Comparison of ENCODE assay signal across 8 cellular contexts in genomic region chr10:15725603-15726002, GRCh38. TPM values are rescaled to one million over a fixed set of nuclear protein-coding genes. Genes with fewer than 3 reads are reported as not detected.
DNase-seq lines count a peak whose midpoint lies in the region; ATAC-seq and TF ChIP-seq lines count a peak whose summit lies in the region.

No MANE protein-coding gene starts in this region.

- ATAC-seq in GM21723 (IDR thresholded peaks at IDR 0.05; ENCODE audit: unreplicated experiment) (peak; percentile 57), GM19328 (IDR thresholded peaks at IDR 0.05; ENCODE audit: unreplicated experiment) (no peak)

- H3K79me2 ChIP-seq in parathyroid adenoma: no peaks in the 10 kb centered on the region

- H3K4me3 ChIP-seq in Peyer's patch: no peak overlapping the region
- H3K4me3 ChIP-seq in parathyroid adenoma (ENCODE audit: low read depth, low read length): no peak overlapping the region

- H3K36me3 Mint-ChIP-seq in activated CD4-positive, alpha-beta memory T cell treated with anti-CD3 and anti-CD28 coated beads, Interleukin-2, amount 10 ng/mL, durations not matched to agents 7 days and 5 days (ENCODE audit: low read depth): no peaks in the 10 kb centered on the region

- POLR2A ChIA-PET in activated CD4-positive, alpha-beta memory T cell treated with anti-CD3 and anti-CD28 coated beads, Interleukin-2, amount 10 ng/mL, durations not matched to agents 7 days and 5 days (lab: Charles Lee): no interaction called here

- H3K9ac ChIP-seq in parathyroid adenoma: no peak overlapping the region

- H3K27ac ChIP-seq in Peyer's patch: no peak overlapping the region
- no peak overlapping the region for H3K27ac ChIP-seq in parathyroid adenoma

- no peaks in the 10 kb centered on the region for H3K9me3 ChIP-seq in Peyer's patch
- H3K9me3 ChIP-seq in parathyroid adenoma (ENCODE audit: control insufficient read depth, low read length): no peaks in the 10 kb centered on the region

- H3K27me3 Mint-ChIP-seq in activated CD4-positive, alpha-beta memory T cell treated with anti-CD3 and anti-CD28 coated beads, Interleukin-2, amount 10 ng/mL, durations not matched to agents 7 days and 5 days: peaks cover 25% of the 10 kb centered on the region

- TF ChIP-seq POLR2A in Peyer's patch (IDR thresholded peaks at IDR 0.05): no peak

- H3K27ac Mint-ChIP-seq in activated CD4-positive, alpha-beta memory T cell treated with anti-CD3 and anti-CD28 coated beads, Interleukin-2, amount 10 ng/mL, durations not matched to agents 7 days and 5 days: no peak overlapping the region

- DNase-seq in COR-L47 (lab: John Stamatoyannopoulos, UW) (peak; percentile 1), Peyer's patch (no peak), fibroblast of gingiva (ENCODE audit: low read depth) (peak; percentile 66), DMS153 treated with DMSO at 0.1 percent for 48 hours (lab: John Stamatoyannopoulos, UW; ENCODE audit: unreplicated experiment) (no peak)
- DNase-seq in activated CD4-positive, alpha-beta memory T cell treated with anti-CD3 and anti-CD28 coated beads, Interleukin-2, amount 10 ng/mL, durations not matched to agents 7 days and 5 days: no peak

- no peaks in the 10 kb centered on the region for H3K4me1 ChIP-seq in Peyer's patch
- no peaks in the 10 kb centered on the region for H3K4me1 ChIP-seq in parathyroid adenoma

- H3K4me1 Mint-ChIP-seq in activated CD4-positive, alpha-beta memory T cell treated with anti-CD3 and anti-CD28 coated beads, Interleukin-2, amount 10 ng/mL, durations not matched to agents 7 days and 5 days: no peaks in the 10 kb centered on the region

- H2AFZ ChIP-seq in parathyroid adenoma: peak overlapping the region; percentile 48

- no peaks in the 10 kb centered on the region for H3K9me3 Mint-ChIP-seq in activated CD4-positive, alpha-beta memory T cell treated with anti-CD3 and anti-CD28 coated beads, Interleukin-2, amount 10 ng/mL, durations not matched to agents 7 days and 5 days

- H3K4me3 Mint-ChIP-seq in activated CD4-positive, alpha-beta memory T cell treated with anti-CD3 and anti-CD28 coated beads, Interleukin-2, amount 10 ng/mL, durations not matched to agents 7 days and 5 days: no peak overlapping the region

- H3K27me3 ChIP-seq in Peyer's patch (no peaks in the 10 kb centered on the region), parathyroid adenoma (ENCODE audit: control insufficient read depth, insufficient read depth, low read length) (no peaks in the 10 kb centered on the region)

- peak in 4 of 6 experiments; percentile 21 to 40 (median 34) for TF ChIP-seq CTCF in Peyer's patch (IDR thresholded peaks at IDR 0.05)
- peak; percentile 76 for TF ChIP-seq CTCF in parathyroid adenoma (IDR thresholded peaks at IDR 0.05)

- CTCF ChIA-PET in activated CD4-positive, alpha-beta memory T cell treated with anti-CD3 and anti-CD28 coated beads, Interleukin-2, amount 10 ng/mL, durations not matched to agents 7 days and 5 days (lab: Charles Lee): no interaction called here

- peak overlapping the region; percentile 50 for H3K4me2 ChIP-seq in parathyroid adenoma (ENCODE audit: low read length)

- H3K36me3 ChIP-seq in Peyer's patch (no peaks in the 10 kb centered on the region), parathyroid adenoma (ENCODE audit: control insufficient read depth, insufficient read depth, low read length) (no peaks in the 10 kb centered on the region)

RNA-seq across cellular contexts. Expression of gene ITGA8, which starts 5.9 kb away (rescaled TPM):
- 10 to 100 TPM in 1 of 4 donors, 1 to 10 TPM in 3; 2.4 to 13.2 (median 3.9) TPM for total RNA-seq in Peyer's patch
- total RNA-seq in activated CD4-positive, alpha-beta memory T cell treated with anti-CD3 and anti-CD28 coated beads, Interleukin-2, amount 10 ng/mL, durations not matched to agents 7 days and 5 days: not detected

Comparison
In these comparisons a context has a peak if more than half of its experiments do, and no peak if none do; other contexts are left out.
1. DNase-seq: peak in COR-L47 (single experiment) and fibroblast of gingiva (single experiment); none in Peyer's patch (0 of 3), activated CD4-positive, alpha-beta memory T cell treated with anti-CD3 and anti-CD28 coated beads, Interleukin-2, amount 10 ng/mL, durations not matched to agents 7 days and 5 days (single experiment) and DMS153 treated with DMSO at 0.1 percent for 48 hours (single experiment).